In genomic region chr7:77537136-77537594, GRCh38 we compare ENCODE assay signal across 8 cellular contexts. TPM values are rescaled to one million over a fixed set of nuclear protein-coding genes. Genes with fewer than 3 reads are reported as not detected.
DNase-seq lines count a peak whose midpoint lies in the region; ATAC-seq lines count a peak whose summit lies in the region.

PTPN12 (plus strand) TSS chr7:77537295; CDS start chr7:77537547, 252 bp downstream.

- no peaks in the 10 kb centered on the region for H3K36me3 Mint-ChIP-seq in activated naive CD4-positive, alpha-beta T cell treated with anti-CD3 and anti-CD28 coated beads, Interleukin-2, amount 50 U/mL, for 72 hours

- in situ Hi-C loops in Caki2 (cut with HindIII; ENCODE audit: low pct_unique_long_range_greater_than_20kb, low sequenced_read_pairs) (no loop called here), KBM-7 (cut with MboI; ENCODE audit: low pct_unique_long_range_greater_than_20kb, low sequenced_read_pairs) (no loop called here)

- intact Hi-C loops in cardiac septum (cut with DNase I) = loop anchor here (5.0 kb wide), 2 partner anchors 120 to 160 kb away; partner anchors contain the start of genes GSAP and RSBN1L
- intact Hi-C loops in posterior vena cava (cut with DNase I) = no loop called here

- H3K27ac Mint-ChIP-seq in activated naive CD4-positive, alpha-beta T cell treated with anti-CD3 and anti-CD28 coated beads, Interleukin-2, amount 50 U/mL, for 72 hours = peak within 1 kb of the TSS; percentile 87 to 93

- ATAC-seq in GM21447 (IDR thresholded peaks at IDR 0.05; ENCODE audit: unreplicated experiment) = peak; percentile 25
- ATAC-seq in activated naive CD4-positive, alpha-beta T cell treated with anti-CD3 and anti-CD28 coated beads, Interleukin-2, amount 50 U/mL, for 72 hours = peak; percentile 65 to 68

- H3K9me3 Mint-ChIP-seq in activated naive CD4-positive, alpha-beta T cell treated with anti-CD3 and anti-CD28 coated beads, Interleukin-2, amount 50 U/mL, for 72 hours = no peaks in the 10 kb centered on the region

- DNase-seq in Caki2 (ENCODE audit: low read depth) = no peak
- peak; percentile 82 for DNase-seq in KBM-7
- no peak for DNase-seq in activated naive CD4-positive, alpha-beta T cell treated with anti-CD3 and anti-CD28 coated beads, Interleukin-2, amount 50 U/mL, for 72 hours (ENCODE audit: low spot score in 2 of 2)
- no peak for DNase-seq in cardiac septum (ENCODE audit: low spot score)
- no peak for DNase-seq in posterior vena cava (ENCODE audit: low spot score)
- no peak for DNase-seq in stimulated activated CD4-positive, alpha-beta T cell treated with anti-CD3 and anti-CD28 coated beads, Interleukin-15, amount 100 ng/mL, for 24 hours
- DNase-seq in HK-2 (ENCODE audit: unreplicated experiment) = no peak

RNA-seq across cellular contexts. Expression of gene PTPN12, which starts in this region (rescaled TPM):
- total RNA-seq in Caki2 (2014; rRNA removed; shearing (Covaris generic); ENCODE audit: low replicate concordance) = 19.0 and 22.5 TPM in 2 replicates
- total RNA-seq in activated naive CD4-positive, alpha-beta T cell treated with anti-CD3 and anti-CD28 coated beads, Interleukin-2, amount 50 U/mL, for 72 hours = 10 to 100 TPM; 13.6 to 21.9 TPM
- 41.6 TPM for total RNA-seq in cardiac septum
- total RNA-seq in posterior vena cava = 100 to 1,000 TPM in 1 of 2 donors, 10 to 100 TPM in 1; 92.6 to 103 TPM
